In the genomic region with DNA sequence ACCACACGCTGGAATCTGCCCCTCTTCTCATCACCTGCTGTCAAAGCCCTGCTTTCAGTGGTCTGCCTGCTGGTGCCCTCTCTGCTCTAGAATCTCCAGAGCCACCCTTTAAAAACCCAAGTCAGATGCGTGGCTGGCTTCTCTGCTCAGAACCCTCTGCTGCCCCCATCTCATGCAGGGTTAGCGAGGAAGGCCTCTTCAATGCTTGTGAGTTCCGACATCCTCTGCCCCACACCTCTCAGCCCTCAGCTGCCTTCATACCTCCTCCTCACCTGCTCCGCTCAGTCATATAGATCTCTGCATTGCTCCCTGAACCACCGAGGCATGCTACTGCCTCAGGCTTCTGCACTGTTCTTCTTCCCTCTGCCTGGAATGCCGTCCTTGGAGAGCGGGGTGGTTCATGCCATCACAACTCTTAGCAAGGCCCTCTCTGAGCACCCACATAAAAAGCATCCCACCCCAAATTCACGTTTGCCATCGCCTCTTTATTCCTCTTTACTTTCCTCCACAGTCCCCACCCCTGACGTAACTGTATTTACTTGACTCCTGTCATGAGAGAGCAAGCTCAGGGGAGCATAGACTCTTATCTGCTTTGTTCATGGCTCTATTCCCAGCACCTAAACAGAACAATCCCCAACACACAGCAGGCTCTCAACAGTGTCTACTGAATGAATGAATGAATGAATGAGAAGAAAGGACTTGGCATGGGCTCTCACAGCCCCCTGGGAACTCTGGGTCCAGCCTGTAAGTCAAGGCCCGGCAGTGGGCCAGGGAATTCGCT, we compare ENCODE assay signal across 12 cellular contexts. TPM values are rescaled to one million over a fixed set of nuclear protein-coding genes. Genes with fewer than 3 reads are reported as not detected.
DNase-seq lines count a peak whose midpoint lies in the region; ATAC-seq, FAIRE-seq and TF ChIP-seq lines count a peak whose summit lies in the region.
"Had no signal": no experiment of that assay in that cellular context is flagged by ENCODE, and none has a peak within 500 bp of the region (broad histone marks: within the 10 kb centered on the region; RNA-seq: fewer than 3 reads in every experiment).

No MANE protein-coding gene starts in this region.

- no peak overlapping the region for H4K12ac ChIP-seq in trophoblast cell (ENCODE audit: low read depth, low read length)

- no peak overlapping the region for H4K91ac ChIP-seq in trophoblast cell (ENCODE audit: low read depth, low read length)

- SMC1A ChIA-PET in GM12878 (lab: Charles Lee; ENCODE audit: uncharacterized antibody, unreplicated experiment) = interaction anchor here (1.1 to 1.3 kb wide), 3 partner anchors 10 to 143 kb away, joined by 3 read pairs; no protein-coding TSS in a partner anchor

- 70% methylated on average over 13 of the region's 13 CpGs for WGBS in GM12878 (ENCODE audit: insufficient coverage, insufficient replicate concordance, low lambda C conversion rate, missing lambda C conversion rate)
- WGBS in trophoblast cell (ENCODE audit: extremely low coverage, insufficient coverage, insufficient read length) = no CpG with 5 or more reads among the region's 13 CpGs

- TF ChIP-seq POLR2A in GM12878 (IDR thresholded peaks at IDR 0.05; ENCODE audit: low read depth, low read length) = no peak

- H3K4me3 ChIP-seq in BLaER1 = no peak overlapping the region
- H3K4me3 ChIP-seq in GM12878 = no peak overlapping the region
- peak overlapping the region; percentile 15 for H3K4me3 ChIP-seq in left ventricle myocardium inferior
- H3K4me3 ChIP-seq in trophoblast cell (ENCODE audit: low read depth, low read length) = no peak overlapping the region
- H3K4me3 ChIP-seq: Peyer's patch had no signal

- H3K79me2 ChIP-seq in GM12878 (ENCODE audit: control insufficient read depth, insufficient read depth, low read length) = no peaks in the 10 kb centered on the region
- H3K79me2 ChIP-seq in trophoblast cell (ENCODE audit: control insufficient read depth, insufficient read depth, low read length, poor library complexity) = peaks cover 35% of the 10 kb centered on the region

- ATAC-seq in GM12878 = no peak
- no peak for ATAC-seq in GM18867 (IDR thresholded peaks at IDR 0.05; ENCODE audit: unreplicated experiment)

- no peak overlapping the region for H3K14ac ChIP-seq in trophoblast cell (ENCODE audit: low read length)

- H3K4me2 ChIP-seq in BLaER1 (peak overlapping the region; percentile 82), GM12878 (ENCODE audit: control insufficient read depth, insufficient read depth) (no peak overlapping the region), trophoblast cell (ENCODE audit: low read length) (no peak overlapping the region)

- H3K4me1 ChIP-seq in BLaER1 = peaks cover 39% of the 10 kb centered on the region
- peaks cover 21% of the 10 kb centered on the region for H3K4me1 ChIP-seq in GM12878 (ENCODE audit: control insufficient read depth, insufficient read depth, low read length)
- peaks cover 98% of the 10 kb centered on the region for H3K4me1 ChIP-seq in left ventricle myocardium inferior
- H3K4me1 ChIP-seq in trophoblast cell (ENCODE audit: control insufficient read depth in 1 of 2, insufficient read depth in 2 of 2, low read length in 2 of 2) = peaks cover 43 to 44% of the 10 kb centered on the region in 2 experiments

- no peak overlapping the region for H3K27ac ChIP-seq in BLaER1
- H3K27ac ChIP-seq in GM12878 (ENCODE audit: control insufficient read depth, insufficient read depth) = no peak overlapping the region
- H3K27ac ChIP-seq in left ventricle myocardium inferior (replicated peaks) = peak overlapping the region; percentile 100
- H3K27ac ChIP-seq in trophoblast cell (ENCODE audit: low read depth, low read length) = no peak overlapping the region

- no peak overlapping the region for H2AK5ac ChIP-seq in trophoblast cell (ENCODE audit: low read length)

- TF ChIP-seq CTCF in GM12878 (IDR thresholded peaks at IDR 0.05 in 2 of 3, conservative IDR thresholded peaks at IDR 0.05 in 1 of 3; ENCODE audit: control insufficient read depth in 2 of 3, extremely low read depth in 1 of 3, insufficient read depth in 1 of 3, low read depth in 3 of 3, low read length in 3 of 3) (no peak), left ventricle myocardium inferior (IDR thresholded peaks at IDR 0.05; ENCODE audit: borderline replicate concordance) (no peak)

- TF ChIP-seq RAD21 in GM12878 (IDR thresholded peaks at IDR 0.05; ENCODE audit: insufficient read depth, low read depth, low read length) = no peak

- H3K27me3 ChIP-seq in BLaER1 (no peaks in the 10 kb centered on the region), GM12878 (replicated peaks in 1 of 2; ENCODE audit: control insufficient read depth in 2 of 2, insufficient read depth in 2 of 2, low read length in 1 of 2) (no peaks in the 10 kb centered on the region), left ventricle myocardium inferior (ENCODE audit: low read depth) (no peaks in the 10 kb centered on the region), trophoblast cell (ENCODE audit: insufficient read depth, low read length) (no peaks in the 10 kb centered on the region)
- H3K27me3 ChIP-seq: Peyer's patch had no signal

- H4K8ac ChIP-seq in trophoblast cell (ENCODE audit: low read depth, low read length) = no peak overlapping the region

- FAIRE-seq in GM12878 (lab: Jason Lieb, UNC) (no peak), frontal cortex (lab: Jason Lieb, UNC) (no peak)

- DNase-seq in GM12878 (ENCODE audit: low read depth, low spot score) (no peak), left ventricle myocardium inferior (no peak), trophoblast cell (peak; percentile 61 to 69), frontal cortex (ENCODE audit: low spot score in 2 of 2) (no peak), NCI-H748 (lab: John Stamatoyannopoulos, UW; ENCODE audit: unreplicated experiment) (no peak), T-helper 9 cell (no peak)
- DNase-seq: activated CD4-positive, alpha-beta T cell treated with anti-CD3 and anti-CD28 coated beads, Interleukin-2, amount 10 ng/mL, durations not matched to agents 24 days and 14 days; aorta; NCI-H1417 treated with DMSO at 0.1 percent for 48 hours; Peyer's patch had no signal

- H3K36me3 ChIP-seq in BLaER1 (no peaks in the 10 kb centered on the region), GM12878 (ENCODE audit: control insufficient read depth in 2 of 2, insufficient read depth in 2 of 2, low read length in 1 of 2) (no peaks in the 10 kb centered on the region), left ventricle myocardium inferior (no peaks in the 10 kb centered on the region), trophoblast cell (ENCODE audit: control insufficient read depth in 1 of 2, insufficient read depth in 2 of 2, low read length in 2 of 2) (peaks cover 13 to 35% of the 10 kb centered on the region in 2 experiments)
- H3K36me3 ChIP-seq: Peyer's patch had no signal

- peak overlapping the region; percentile 87 for H3K4ac ChIP-seq in trophoblast cell (ENCODE audit: low read depth, low read length)

- intact Hi-C loops in GM12878 (cut with micrococcal nuclease; ENCODE audit: unreplicated experiment) = no loop called here
- intact Hi-C loops in left ventricle myocardium inferior (cut with micrococcal nuclease) = no loop called here

- no TSS peak for BruUV-seq in GM12878 (replicated peaks; lab: Mats Ljungman, UMichigan)

- CTCF ChIA-PET in GM12878 (lab: Yijun Ruan, JAX) = no interaction called here

- H3K9ac ChIP-seq in BLaER1 (no peak overlapping the region), GM12878 (ENCODE audit: control insufficient read depth, insufficient read depth, low read length) (no peak overlapping the region), trophoblast cell (ENCODE audit: low read length) (no peak overlapping the region)

- no peak overlapping the region for H2BK5ac ChIP-seq in trophoblast cell (ENCODE audit: low read depth, low read length, poor library complexity)

- H3K79me1 ChIP-seq in trophoblast cell (ENCODE audit: low read length) = no peaks in the 10 kb centered on the region

- H3K9me3 ChIP-seq in BLaER1 (no peaks in the 10 kb centered on the region), GM12878 (replicated peaks; ENCODE audit: control insufficient read depth, insufficient read depth, low read length) (no peaks in the 10 kb centered on the region), left ventricle myocardium inferior (replicated peaks) (no peaks in the 10 kb centered on the region), trophoblast cell (ENCODE audit: insufficient read depth, low read depth, low read length) (no peaks in the 10 kb centered on the region)
- H3K9me3 ChIP-seq: Peyer's patch had no signal

- in situ Hi-C loops in GM12878 (cut with MboI) = no loop called here

- POLR2A ChIA-PET in GM12878 (lab: Charles Lee) = interaction anchor here (1.4 kb wide), 1 partner anchor 10 kb away, joined by 3 read pairs; no protein-coding TSS in a partner anchor

- peak overlapping the region; percentile 2 for H3K18ac ChIP-seq in trophoblast cell (ENCODE audit: low read length)

- H4K20me1 ChIP-seq in BLaER1 (peaks cover 56% of the 10 kb centered on the region), GM12878 (ENCODE audit: control insufficient read depth, insufficient read depth) (no peaks in the 10 kb centered on the region)

- H2BK120ac ChIP-seq in trophoblast cell (ENCODE audit: insufficient read depth, low read length, poor library complexity) = no peak overlapping the region

- H2AFZ ChIP-seq in GM12878 (ENCODE audit: control insufficient read depth, low read depth, low read length) = no peak overlapping the region
- peak overlapping the region; percentile 25 for H2AFZ ChIP-seq in trophoblast cell (ENCODE audit: insufficient read depth, low read length, poor library complexity)

- RAD21 ChIA-PET in GM12878 (lab: Charles Lee; ENCODE audit: unreplicated experiment) = no interaction called here

- H2BK12ac ChIP-seq in trophoblast cell (ENCODE audit: low read length) = no peak overlapping the region

- no peak overlapping the region for H3K23ac ChIP-seq in trophoblast cell (ENCODE audit: low read length)

- TF ChIP-seq EP300 in GM12878 (IDR thresholded peaks at IDR 0.05; ENCODE audit: borderline replicate concordance in 1 of 2, control insufficient read depth in 1 of 2, low read depth in 2 of 2, low read length in 2 of 2) = no peak

RNA-seq across cellular contexts. Expression of a gene that starts 10.4 kb away (rescaled TPM):
- 11.5 and 13.9 TPM in 2 replicates for total RNA-seq in GM12878 (2013; cell fraction: nucleolus; rRNA removed)
- total RNA-seq in GM12878 (2014; rRNA removed) (3.2 TPM in 2 replicates), GM12878 (2014; rRNA removed; fragmentation: Illumina TruSeq; extraction: Trizol) (1.4 and 1.7 TPM in 2 replicates), GM12878 (2021) (6.2 and 7.6 TPM in 2 replicates), left ventricle myocardium inferior (19.4 TPM), frontal cortex (12.2 TPM)
- polyA plus RNA-seq in GM12878 (2011; ENCODE audit: low read depth) = 1.2 TPM
- polyA plus RNA-seq in GM12878 (2011; rRNA removed) (0.39 and 0.91 TPM in 2 replicates), GM12878 (2014; fragmentation: Illumina TruSeq; extraction: Trizol) (1.6 and 2.4 TPM in 2 replicates), GM12878 (2014; fragmentation: Nextera tagmentation; extraction: Ambion mirVana) (under 1 TPM; 0.56 to 0.69 TPM), GM12878 (2014; rRNA removed) (3.7 and 5.3 TPM in 2 replicates), GM12878 (2016; fragmentation: Nextera tagmentation; extraction: Ambion mirVana) (under 1 TPM; 0.29 to 0.90 TPM)
- 1.0 and 1.1 TPM in 2 replicates for polyA plus RNA-seq in GM12878 (2011; cell fraction: cytosol; rRNA removed)
- 1.3 TPM in 2 replicates for polyA plus RNA-seq in GM12878 (2011; cell fraction: nucleus; rRNA removed)
- 2.2 and 3.2 TPM in 2 replicates for polyA plus RNA-seq in GM12878 (2012)
- 0.95 and 1.8 TPM in 2 replicates for polyA minus RNA-seq in GM12878 (2011; rRNA and poly(A)+ RNA removed)
- polyA minus RNA-seq in GM12878 (2011; cell fraction: cytosol; rRNA and poly(A)+ RNA removed) = 0.73 and 1.3 TPM in 2 replicates
- 0.73 and 2.0 TPM in 2 replicates for polyA minus RNA-seq in GM12878 (2011; cell fraction: nucleus; rRNA and poly(A)+ RNA removed)
- 21.8 and 22.1 TPM in 2 replicates for polyA plus RNA-seq in trophoblast cell (2013)

Comparison
In these comparisons a context has a peak if more than half of its experiments do, and no peak if none do; other contexts are left out.
1. DNase-seq: peak in trophoblast cell (2 of 2); none in GM12878 (single experiment), left ventricle myocardium inferior (single experiment), frontal cortex (0 of 2), NCI-H748 (single experiment) and T-helper 9 cell (single experiment).